Comparison of ENCODE assay signal across 1 cellular context in genomic region chr12:42985506-42985905, GRCh38.
A peak's percentile ranks its signal among the peaks of the same experiment; 100 is the strongest.
TF ChIP-seq lines count a peak whose summit lies in the region.

No MANE protein-coding gene starts in this region.

TF ChIP-seq in H1, 55 proteins besides CTCF, POLR2A, EP300 and RAD21 (continued from another document):
- TF ChIP-seq CHD7 (IDR thresholded peaks at IDR 0.05; ENCODE audit: insufficient replicate concordance, low read length) (peak; percentile 75), BCL11A (IDR thresholded peaks at IDR 0.05; ENCODE audit: low read depth in 2 of 2, low read length in 2 of 2) (no peak), SUZ12 (IDR thresholded peaks at IDR 0.05; ENCODE audit: low read length) (no peak), GTF2F1 (IDR thresholded peaks at IDR 0.05; ENCODE audit: borderline replicate concordance, low read depth, low read length) (no peak), CREB1 (IDR thresholded peaks at IDR 0.05) (no peak), RFX5 (IDR thresholded peaks at IDR 0.05; ENCODE audit: borderline replicate concordance, low read depth, low read length) (no peak), GABPA (IDR thresholded peaks at IDR 0.05; ENCODE audit: borderline replicate concordance, insufficient read depth, low read length) (no peak), RXRA (IDR thresholded peaks at IDR 0.05; ENCODE audit: insufficient read depth, low read depth, low read length) (no peak), BACH1 (IDR thresholded peaks at IDR 0.05; ENCODE audit: low read length) (no peak), PHF8 (conservative IDR thresholded peaks at IDR 0.05; ENCODE audit: low read depth, low read length) (no peak), NANOG (IDR thresholded peaks at IDR 0.05; ENCODE audit: insufficient read depth, low read depth, low read length, poor library complexity, severe bottlenecking) (peak; percentile 75), SRF (IDR thresholded peaks at IDR 0.05; ENCODE audit: low read depth, low read length) (no peak), USF2 (IDR thresholded peaks at IDR 0.05; ENCODE audit: low read length) (no peak), POLR2AphosphoS5 (IDR thresholded peaks at IDR 0.05; ENCODE audit: low read depth, low read length) (peak; percentile 47), HDAC6 (IDR thresholded peaks at IDR 0.05; ENCODE audit: low read depth, low read length) (no peak), RBBP5 (IDR thresholded peaks at IDR 0.05; ENCODE audit: borderline replicate concordance, low read depth, low read length) (no peak), EZH2 (IDR thresholded peaks at IDR 0.05; ENCODE audit: low read depth, low read length, severe bottlenecking) (no peak), TCF12 (IDR thresholded peaks at IDR 0.05; ENCODE audit: low read depth, low read length) (peak; percentile 81; the same call in 1 of the 2 replicates), CHD1 (IDR thresholded peaks at IDR 0.05; ENCODE audit: low read depth, low read length) (no peak), TAF7 (optimal IDR thresholded peaks at IDR 0.05; ENCODE audit: borderline replicate concordance, low read depth, low read length) (no peak), TAF1 (IDR thresholded peaks at IDR 0.05; ENCODE audit: low read depth, low read length) (no peak), SIX5 (IDR thresholded peaks at IDR 0.05; ENCODE audit: low read depth, low read length) (no peak), KDM4A (IDR thresholded peaks at IDR 0.05; ENCODE audit: low read depth, low read length, severe bottlenecking) (no peak), YY1 (IDR thresholded peaks at IDR 0.05; ENCODE audit: low read depth, low read length) (no peak), MAFK (IDR thresholded peaks at IDR 0.05; ENCODE audit: low read depth, low read length) (no peak), NRF1 (IDR thresholded peaks at IDR 0.05; ENCODE audit: low read depth, low read length) (no peak), RNF2 (IDR thresholded peaks at IDR 0.05; ENCODE audit: borderline replicate concordance, low read depth, low read length, missing control alignments, poor library complexity, severe bottlenecking) (no peak), TBP (IDR thresholded peaks at IDR 0.05; ENCODE audit: low read depth, low read length) (no peak), BRCA1 (IDR thresholded peaks at IDR 0.05; ENCODE audit: low read depth, low read length) (no peak), MAX (IDR thresholded peaks at IDR 0.05) (no peak), HDAC2 (IDR thresholded peaks at IDR 0.05; ENCODE audit: borderline replicate concordance in 1 of 2, low read depth in 2 of 2, low read length in 2 of 2) (no peak), SP1 (IDR thresholded peaks at IDR 0.05; ENCODE audit: low read depth, low read length) (peak; percentile 49; the same call in 1 of the 2 replicates), FOSL1 (IDR thresholded peaks at IDR 0.05; ENCODE audit: insufficient read depth, low read depth, low read length) (no peak), ASH2L (IDR thresholded peaks at IDR 0.05; ENCODE audit: low read length) (peak; percentile 22), SIN3A (conservative IDR thresholded peaks at IDR 0.05 in 1 of 2, IDR thresholded peaks at IDR 0.05 in 1 of 2; ENCODE audit: low read depth in 1 of 2, low read length in 2 of 2) (0 out of 4 replicates have a peak, but pooled peaks of 1 of the 2 experiments have one; percentile 49), CTBP2 (IDR thresholded peaks at IDR 0.05; ENCODE audit: borderline replicate concordance, insufficient read depth, insufficient read length, low read length) (no peak), SIRT6 (IDR thresholded peaks at IDR 0.05; ENCODE audit: low read length) (no peak), SP4 (IDR thresholded peaks at IDR 0.05; ENCODE audit: low read length) (no peak), EGR1 (IDR thresholded peaks at IDR 0.05; ENCODE audit: borderline replicate concordance, low read depth, low read length) (0 out of 2 replicates have a peak, but pooled peaks have one; percentile 31), CHD2 (IDR thresholded peaks at IDR 0.05; ENCODE audit: low read length) (no peak), ATF3 (IDR thresholded peaks at IDR 0.05; ENCODE audit: insufficient read depth, low read depth, low read length) (no peak), POU5F1 (IDR thresholded peaks at IDR 0.05; ENCODE audit: low read depth, low read length) (no peak), CBX8 (IDR thresholded peaks at IDR 0.05; ENCODE audit: borderline replicate concordance, low read depth, low read length) (no peak), JUND (IDR thresholded peaks at IDR 0.05; ENCODE audit: low read length) (no peak), SAP30 (IDR thresholded peaks at IDR 0.05; ENCODE audit: insufficient read depth, insufficient replicate concordance, low read length) (no peak), KDM1A (IDR thresholded peaks at IDR 0.05; ENCODE audit: borderline replicate concordance, low read length) (no peak), JUN (IDR thresholded peaks at IDR 0.05; ENCODE audit: low read depth, low read length) (no peak), CEBPB (IDR thresholded peaks at IDR 0.05; ENCODE audit: low read depth, low read length) (0 out of 2 replicates have a peak, but pooled peaks have one; percentile 24), TEAD4 (IDR thresholded peaks at IDR 0.05; ENCODE audit: low read depth, low read length) (0 out of 2 replicates have a peak, but pooled peaks have one; percentile 51)
- TF ChIP-seq, protein P1, sequence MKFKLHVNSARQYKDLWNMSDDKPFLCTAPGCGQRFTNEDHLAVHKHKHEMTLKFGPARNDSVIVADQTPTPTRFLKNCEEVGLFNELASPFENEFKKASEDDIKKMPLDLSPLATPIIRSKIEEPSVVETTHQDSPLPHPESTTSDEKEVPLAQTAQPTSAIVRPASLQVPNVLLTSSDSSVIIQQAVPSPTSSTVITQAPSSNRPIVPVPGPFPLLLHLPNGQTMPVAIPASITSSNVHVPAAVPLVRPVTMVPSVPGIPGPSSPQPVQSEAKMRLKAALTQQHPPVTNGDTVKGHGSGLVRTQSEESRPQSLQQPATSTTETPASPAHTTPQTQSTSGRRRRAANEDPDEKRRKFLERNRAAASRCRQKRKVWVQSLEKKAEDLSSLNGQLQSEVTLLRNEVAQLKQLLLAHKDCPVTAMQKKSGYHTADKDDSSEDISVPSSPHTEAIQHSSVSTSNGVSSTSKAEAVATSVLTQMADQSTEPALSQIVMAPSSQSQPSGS (IDR thresholded peaks at IDR 0.05; ENCODE audit: low read length): no peak
- TF ChIP-seq, protein P2, sequence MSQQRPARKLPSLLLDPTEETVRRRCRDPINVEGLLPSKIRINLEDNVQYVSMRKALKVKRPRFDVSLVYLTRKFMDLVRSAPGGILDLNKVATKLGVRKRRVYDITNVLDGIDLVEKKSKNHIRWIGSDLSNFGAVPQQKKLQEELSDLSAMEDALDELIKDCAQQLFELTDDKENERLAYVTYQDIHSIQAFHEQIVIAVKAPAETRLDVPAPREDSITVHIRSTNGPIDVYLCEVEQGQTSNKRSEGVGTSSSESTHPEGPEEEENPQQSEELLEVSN (IDR thresholded peaks at IDR 0.05): no peak
